In the genomic region with DNA sequence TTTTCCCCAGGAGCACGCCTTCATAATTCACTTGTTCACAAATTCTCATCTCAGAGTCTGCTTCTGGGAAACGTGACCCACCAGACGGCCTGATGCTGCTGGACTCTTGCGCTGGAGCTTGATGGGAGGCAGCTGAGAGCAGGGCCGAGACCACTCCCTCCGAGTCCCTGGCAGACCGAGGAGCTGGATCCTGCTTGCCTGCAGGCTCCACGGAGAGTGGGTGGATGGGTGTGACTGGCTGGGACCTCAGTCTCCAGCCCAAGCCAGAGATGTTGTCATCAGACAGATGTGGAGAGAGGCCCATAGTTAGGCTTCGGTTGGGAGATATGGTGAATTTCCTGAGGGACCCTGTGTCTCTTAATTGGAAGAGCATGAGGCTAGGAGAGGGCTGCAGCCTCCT, we compare ENCODE assay signal across 31 cellular contexts.
DNase-seq lines count a peak whose midpoint lies in the region; ATAC-seq and TF ChIP-seq lines count a peak whose summit lies in the region.
"Had no signal": no experiment of that assay in that cellular context is flagged by ENCODE, and none has a peak within 500 bp of the region (broad histone marks: within the 10 kb centered on the region; RNA-seq: fewer than 3 reads in every experiment).

No MANE protein-coding gene starts in this region.

- H3K27me3 ChIP-seq in heart left ventricle, result no peaks in the 10 kb centered on the region
- H3K27me3 ChIP-seq in testis, result no peaks in the 10 kb centered on the region
- H3K27me3 ChIP-seq: dorsolateral prefrontal cortex, gastrocnemius medialis, spleen had no signal

- intact Hi-C loops in heart left ventricle (cut with DNase I), result no loop called here
- intact Hi-C loops in testis (cut with DNase I; ENCODE audit: low total_unique reads), result no loop called here

- peaks cover 0 to 16% (median 1%) of the 10 kb centered on the region in 12 donors for H3K4me1 ChIP-seq in heart left ventricle
- H3K4me1 ChIP-seq in testis, result peaks cover 5% of the 10 kb centered on the region
- H3K4me1 ChIP-seq: gastrocnemius medialis, spleen had no signal

- DNase-seq in activated naive CD8-positive, alpha-beta T cell treated with anti-CD3 and anti-CD28 coated beads, Interleukin-2, amount 50 U/mL, for 24 hours, result no peak
- peak; percentile 81 to 89 (median 86) for DNase-seq in heart left ventricle
- no peak for DNase-seq in neural crest cell (ENCODE audit: low read depth, low spot score)
- peak; percentile 33 for DNase-seq in testis
- DNase-seq in iPS-NIHi11 (ENCODE audit: low spot score), result no peak
- no peak for DNase-seq in NCI-H2081 (lab: John Stamatoyannopoulos, UW)
- DNase-seq: activated CD8-positive, alpha-beta memory T cell treated with anti-CD3 and anti-CD28 coated beads, Interleukin-2, amount 50 U/mL, for 48 hours; activated CD8-positive, alpha-beta T cell treated with anti-CD3 and anti-CD28 coated beads for 36 hours; activated naive CD4-positive, alpha-beta T cell treated with anti-CD3 and anti-CD28 coated beads, Interleukin-2, amount 10 ng/mL, durations not matched to agents 7 days and 5 days; amniotic stem cell; Calu3; CD4-positive, CD25-positive, alpha-beta regulatory T cell; DMS79; dorsolateral prefrontal cortex; hypothalamus; natural killer cell; NCI-H1092; NCI-H1694; NCI-H2171 treated with DMSO at 0.1 percent for 48 hours; NCI-H510A; SK-N-SH; spleen; stimulated activated CD4-positive, alpha-beta T cell treated with anti-CD3 and anti-CD28 coated beads, Interleukin-2, amount 100 ng/mL, for 24 hours; T-helper 17 cell had no signal

- H3K27ac ChIP-seq in heart left ventricle (peak overlapping the region in 8 of 12 donors; percentile 44 to 79 (median 64)), testis (no peak overlapping the region)
- H3K27ac ChIP-seq: 22Rv1, dorsolateral prefrontal cortex, spleen, thoracic aorta had no signal

- H3K4me3 ChIP-seq in heart left ventricle (no peak overlapping the region), testis (no peak overlapping the region)
- H3K4me3 ChIP-seq: dorsolateral prefrontal cortex, gastrocnemius medialis, K562, spleen, thoracic aorta had no signal

- no peaks in the 10 kb centered on the region for H3K9me3 ChIP-seq in heart left ventricle
- H3K9me3 ChIP-seq in testis, result no peaks in the 10 kb centered on the region
- H3K9me3 ChIP-seq: gastrocnemius medialis, SK-N-SH, spleen, thoracic aorta had no signal

- no peak for ATAC-seq in activated naive CD8-positive, alpha-beta T cell treated with anti-CD3 and anti-CD28 coated beads, Interleukin-2, amount 50 U/mL, for 24 hours
- ATAC-seq in heart left ventricle, result peak; percentile 87 to 96 (median 94)
- no peak for ATAC-seq in SK-N-SH treated with all-trans-retinoic acid at 6 μM for 48 hours
- ATAC-seq: activated CD8-positive, alpha-beta T cell treated with anti-CD3 and anti-CD28 coated beads for 36 hours; K562; natural killer cell; T-helper 17 cell had no signal

- H3K36me3 ChIP-seq in heart left ventricle (no peaks in the 10 kb centered on the region), testis (ENCODE audit: low read depth, missing control alignments) (no peaks in the 10 kb centered on the region)
- H3K36me3 ChIP-seq: gastrocnemius medialis, spleen, thoracic aorta had no signal

- H3K36me3 Mint-ChIP-seq in activated naive CD8-positive, alpha-beta T cell, result no peaks in the 10 kb centered on the region
- no peaks in the 10 kb centered on the region for H3K36me3 Mint-ChIP-seq in activated naive CD8-positive, alpha-beta T cell treated with anti-CD3 and anti-CD28 coated beads, Interleukin-2, amount 50 U/mL, for 24 hours (ENCODE audit: low read depth)
- peaks cover 2% of the 10 kb centered on the region for H3K36me3 Mint-ChIP-seq in neural crest cell (ENCODE audit: low read depth)
- H3K36me3 Mint-ChIP-seq: activated naive CD4-positive, alpha-beta T cell treated with anti-CD3 and anti-CD28 coated beads, Interleukin-2, amount 10 ng/mL, durations not matched to agents 7 days and 5 days; CD4-positive, CD25-positive, alpha-beta regulatory T cell; natural killer cell had no signal

- 63 to 88% (median 74%) methylated on average over 9 of the region's 9 CpGs for WGBS in heart left ventricle, 4 donors
- WGBS in testis, 2 donors, result 52 to 60% methylated on average over 4 to 9 of the region's 9 CpGs

- no peaks in the 10 kb centered on the region for H3K4me1 Mint-ChIP-seq in activated naive CD8-positive, alpha-beta T cell (ENCODE audit: low read depth)
- no peaks in the 10 kb centered on the region for H3K4me1 Mint-ChIP-seq in activated naive CD8-positive, alpha-beta T cell treated with anti-CD3 and anti-CD28 coated beads, Interleukin-2, amount 50 U/mL, for 24 hours
- peaks cover 31% of the 10 kb centered on the region for H3K4me1 Mint-ChIP-seq in neural crest cell
- H3K4me1 Mint-ChIP-seq: activated naive CD4-positive, alpha-beta T cell treated with anti-CD3 and anti-CD28 coated beads, Interleukin-2, amount 10 ng/mL, durations not matched to agents 7 days and 5 days; natural killer cell had no signal

- no peak overlapping the region for H3K27ac Mint-ChIP-seq in activated naive CD8-positive, alpha-beta T cell
- no peak overlapping the region for H3K27ac Mint-ChIP-seq in activated naive CD8-positive, alpha-beta T cell treated with anti-CD3 and anti-CD28 coated beads, Interleukin-2, amount 50 U/mL, for 24 hours
- H3K27ac Mint-ChIP-seq in neural crest cell (ENCODE audit: unreplicated experiment), result peak overlapping the region; percentile 19
- H3K27ac Mint-ChIP-seq: activated CD8-positive, alpha-beta T cell treated with anti-CD3 and anti-CD28 coated beads for 36 hours; activated naive CD4-positive, alpha-beta T cell treated with anti-CD3 and anti-CD28 coated beads, Interleukin-2, amount 10 ng/mL, durations not matched to agents 7 days and 5 days; CD4-positive, CD25-positive, alpha-beta regulatory T cell; natural killer cell; stimulated activated naive CD8-positive, alpha-beta T cell treated with anti-CD3 and anti-CD28 coated beads, Interleukin-15, Interleukin-2, amounts not matched to agents 100 ng/mL and 50 ng/mL, for 24 hours; T-helper 17 cell had no signal

- H3K27me3 Mint-ChIP-seq in activated naive CD8-positive, alpha-beta T cell, result no peaks in the 10 kb centered on the region
- H3K27me3 Mint-ChIP-seq in activated naive CD8-positive, alpha-beta T cell treated with anti-CD3 and anti-CD28 coated beads, Interleukin-2, amount 50 U/mL, for 24 hours, result peaks cover 4% of the 10 kb centered on the region
- no peaks in the 10 kb centered on the region for H3K27me3 Mint-ChIP-seq in neural crest cell (ENCODE audit: low read depth)
- H3K27me3 Mint-ChIP-seq: stimulated activated naive CD8-positive, alpha-beta T cell treated with anti-CD3 and anti-CD28 coated beads, Interleukin-15, Interleukin-2, amounts not matched to agents 100 ng/mL and 50 ng/mL, for 24 hours had no signal

- TF ChIP-seq POLR2A in heart left ventricle (IDR thresholded peaks at IDR 0.05) (no peak), testis (IDR thresholded peaks at IDR 0.05) (no peak)

- peak overlapping the region; percentile 17 for H3K4me3 Mint-ChIP-seq in activated naive CD8-positive, alpha-beta T cell
- no peak overlapping the region for H3K4me3 Mint-ChIP-seq in activated naive CD8-positive, alpha-beta T cell treated with anti-CD3 and anti-CD28 coated beads, Interleukin-2, amount 50 U/mL, for 24 hours
- H3K4me3 Mint-ChIP-seq in neural crest cell, result no peak overlapping the region
- H3K4me3 Mint-ChIP-seq: activated CD8-positive, alpha-beta T cell treated with anti-CD3 and anti-CD28 coated beads for 36 hours; activated naive CD4-positive, alpha-beta T cell treated with anti-CD3 and anti-CD28 coated beads, Interleukin-2, amount 10 ng/mL, durations not matched to agents 7 days and 5 days; CD4-positive, CD25-positive, alpha-beta regulatory T cell; natural killer cell; stimulated activated naive CD8-positive, alpha-beta T cell treated with anti-CD3 and anti-CD28 coated beads, Interleukin-15, Interleukin-2, amounts not matched to agents 100 ng/mL and 50 ng/mL, for 24 hours; T-helper 17 cell had no signal

- TF ChIP-seq CTCF in heart left ventricle (IDR thresholded peaks at IDR 0.05), result no peak
- no peak for TF ChIP-seq CTCF in neural crest cell (conservative IDR thresholded peaks at IDR 0.05)
- TF ChIP-seq CTCF in testis (IDR thresholded peaks at IDR 0.05), result no peak

- H3K9me3 Mint-ChIP-seq in activated naive CD8-positive, alpha-beta T cell (ENCODE audit: low read depth), result no peaks in the 10 kb centered on the region
- no peaks in the 10 kb centered on the region for H3K9me3 Mint-ChIP-seq in activated naive CD8-positive, alpha-beta T cell treated with anti-CD3 and anti-CD28 coated beads, Interleukin-2, amount 50 U/mL, for 24 hours
- peaks cover 1% of the 10 kb centered on the region for H3K9me3 Mint-ChIP-seq in neural crest cell
- H3K9me3 Mint-ChIP-seq: activated CD8-positive, alpha-beta T cell treated with anti-CD3 and anti-CD28 coated beads for 36 hours; activated naive CD4-positive, alpha-beta T cell treated with anti-CD3 and anti-CD28 coated beads, Interleukin-2, amount 10 ng/mL, durations not matched to agents 7 days and 5 days; CD4-positive, CD25-positive, alpha-beta regulatory T cell; natural killer cell; stimulated activated naive CD8-positive, alpha-beta T cell treated with anti-CD3 and anti-CD28 coated beads, Interleukin-15, Interleukin-2, amounts not matched to agents 100 ng/mL and 50 ng/mL, for 24 hours had no signal

TF ChIP-seq in SK-N-SH treated with all-trans-retinoic acid at 6 μM for 48 hours, 23 proteins besides CTCF, POLR2A, EP300 and RAD21:
- TF ChIP-seq ZFP3 (CRISPR knock-in tag; IDR thresholded peaks at IDR 0.05), result no peak

Comparison
In these comparisons a context has a peak if more than half of its experiments do, and no peak if none do; other contexts are left out.
1. ATAC-seq: peak in heart left ventricle (4 of 4); none in activated naive CD8-positive, alpha-beta T cell treated with anti-CD3 and anti-CD28 coated beads, Interleukin-2, amount 50 U/mL, for 24 hours (single experiment) and SK-N-SH treated with all-trans-retinoic acid at 6 μM for 48 hours (single experiment).
2. DNase-seq: peak in heart left ventricle (5 of 5) and testis (single experiment); none in activated naive CD8-positive, alpha-beta T cell treated with anti-CD3 and anti-CD28 coated beads, Interleukin-2, amount 50 U/mL, for 24 hours (single experiment), neural crest cell (single experiment), iPS-NIHi11 (single experiment) and NCI-H2081 (0 of 2).
3. H3K27ac ChIP-seq: peak in heart left ventricle (8 of 12); none in testis (0 of 2).